Comparison of ENCODE assay signal across 8 cellular contexts in genomic region chr10:36534471-36535002, GRCh38.
DNase-seq lines count a peak whose midpoint lies in the region; ATAC-seq and TF ChIP-seq lines count a peak whose summit lies in the region.

No MANE protein-coding gene starts in this region.

- H3K27me3 ChIP-seq in RWPE2 (ENCODE audit: insufficient read depth, poor library complexity, severe bottlenecking) (no peaks in the 10 kb centered on the region), stomach (no peaks in the 10 kb centered on the region)

- POLR2A ChIA-PET in activated CD4-positive, alpha-beta memory T cell treated with anti-CD3 and anti-CD28 coated beads for 36 hours (lab: Charles Lee), result no interaction called here

- H3K9me3 ChIP-seq in RWPE2 (ENCODE audit: severe bottlenecking), result no peaks in the 10 kb centered on the region
- H3K9me3 ChIP-seq in stomach, result peaks cover 0 to 9% (median 4%) of the 10 kb centered on the region in 4 donors

- H3K4me1 ChIP-seq in RWPE2 (ENCODE audit: insufficient read depth, poor library complexity, severe bottlenecking), result peaks cover 40% of the 10 kb centered on the region
- H3K4me1 ChIP-seq in stomach, result no peaks in the 10 kb centered on the region

- TF ChIP-seq CTCF in RWPE2 (IDR thresholded peaks at IDR 0.05; ENCODE audit: poor library complexity, severe bottlenecking) (no peak), stomach (IDR thresholded peaks at IDR 0.05) (no peak)

- H3K36me3 Mint-ChIP-seq in activated CD4-positive, alpha-beta memory T cell treated with anti-CD3 and anti-CD28 coated beads for 36 hours, result no peaks in the 10 kb centered on the region

- H3K4me3 Mint-ChIP-seq in activated CD4-positive, alpha-beta memory T cell treated with anti-CD3 and anti-CD28 coated beads for 36 hours, result no peak overlapping the region

- TF ChIP-seq POLR2A in stomach (IDR thresholded peaks at IDR 0.05), result no peak

- no peaks in the 10 kb centered on the region for H3K36me3 ChIP-seq in RWPE2 (ENCODE audit: low read depth)
- no peaks in the 10 kb centered on the region for H3K36me3 ChIP-seq in stomach

- CTCF ChIA-PET in activated CD4-positive, alpha-beta memory T cell treated with anti-CD3 and anti-CD28 coated beads for 36 hours (lab: Charles Lee), result no interaction called here

- H3K4me1 Mint-ChIP-seq in activated CD4-positive, alpha-beta memory T cell treated with anti-CD3 and anti-CD28 coated beads for 36 hours (ENCODE audit: low read depth), result no peaks in the 10 kb centered on the region

- H3K27me3 Mint-ChIP-seq in activated CD4-positive, alpha-beta memory T cell treated with anti-CD3 and anti-CD28 coated beads for 36 hours, result no peaks in the 10 kb centered on the region

- peak; percentile 95 for DNase-seq in RWPE2 (ENCODE audit: low spot score)
- DNase-seq in kidney tubule cell (ENCODE audit: low spot score), result peak; percentile 97
- no peak for DNase-seq in amygdala (lab: John Stamatoyannopoulos, UW)
- no peak for DNase-seq in stomach
- no peak for DNase-seq in activated CD4-positive, alpha-beta memory T cell treated with anti-CD3 and anti-CD28 coated beads for 36 hours

- no peak for TF ChIP-seq EP300 in stomach (IDR thresholded peaks at IDR 0.05)

- WGBS in stomach, 5 donors, result 73 to 85% (median 79%) methylated on average over 5 of the region's 5 CpGs

- H3K27ac Mint-ChIP-seq in activated CD4-positive, alpha-beta memory T cell treated with anti-CD3 and anti-CD28 coated beads for 36 hours, result no peak overlapping the region

- H3K9me3 Mint-ChIP-seq in activated CD4-positive, alpha-beta memory T cell treated with anti-CD3 and anti-CD28 coated beads for 36 hours, result peaks cover 3% of the 10 kb centered on the region

- H3K27ac ChIP-seq in RWPE2 (ENCODE audit: poor library complexity, severe bottlenecking) (peak overlapping the region; percentile 81), stomach (no peak overlapping the region)

- intact Hi-C loops in stomach (cut with DNase I; ENCODE audit: low total_unique reads), result no loop called here
- intact Hi-C loops in activated CD4-positive, alpha-beta memory T cell treated with anti-CD3 and anti-CD28 coated beads for 36 hours (cut with micrococcal nuclease), result no loop called here

- ATAC-seq in GM19035 (IDR thresholded peaks at IDR 0.05; ENCODE audit: unreplicated experiment) (peak; percentile 95), HG03066 (IDR thresholded peaks at IDR 0.05; ENCODE audit: low read depth, unreplicated experiment) (peak; percentile 97), RWPE2 (ENCODE audit: low read depth) (peak; percentile 98), GM21786 (IDR thresholded peaks at IDR 0.05; ENCODE audit: unreplicated experiment) (no peak)

- H3K4me3 ChIP-seq in RWPE2 (ENCODE audit: severe bottlenecking) (no peak overlapping the region), stomach (no peak overlapping the region)

Comparison
In these comparisons a context has a peak if more than half of its experiments do, and no peak if none do; other contexts are left out.
1. DNase-seq: peak in RWPE2 (single experiment) and kidney tubule cell (single experiment); none in amygdala (0 of 56), stomach (single experiment) and activated CD4-positive, alpha-beta memory T cell treated with anti-CD3 and anti-CD28 coated beads for 36 hours (single experiment).